Comparison of ENCODE assay signal across 14 cellular contexts in the genomic region with DNA sequence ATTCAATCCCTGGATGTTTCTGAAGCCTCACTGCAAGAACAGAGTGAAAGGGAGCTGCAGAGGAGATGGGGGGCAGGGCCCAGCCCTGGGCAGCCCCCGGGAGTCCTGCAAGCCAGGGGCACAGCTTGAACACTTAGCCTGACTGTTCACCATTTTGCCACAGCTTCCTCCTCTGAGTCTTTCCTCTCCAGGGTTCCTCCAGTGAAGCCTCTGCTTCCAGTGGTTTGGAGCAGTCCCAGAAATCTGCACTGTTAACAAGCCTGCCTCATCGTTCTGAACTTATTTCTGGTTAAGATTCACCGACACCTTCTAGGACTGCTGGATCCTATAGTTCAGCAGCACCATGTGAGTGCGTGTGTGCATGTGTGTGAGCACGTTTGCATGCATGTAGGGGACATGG. TPM values are rescaled to one million over a fixed set of nuclear protein-coding genes. Genes with fewer than 3 reads are reported as not detected.
DNase-seq lines count a peak whose midpoint lies in the region; ATAC-seq and TF ChIP-seq lines count a peak whose summit lies in the region.
"Had no signal": no experiment of that assay in that cellular context is flagged by ENCODE, and none has a peak within 500 bp of the region (broad histone marks: within the 10 kb centered on the region; RNA-seq: fewer than 3 reads in every experiment).

No MANE protein-coding gene starts in this region.

- no TSS peak for BruUV-seq in PC-3 (replicated peaks; lab: Mats Ljungman, UMichigan)

- intact Hi-C loops in PC-3 (cut with micrococcal nuclease) = no loop called here
- intact Hi-C loops in sciatic nerve (cut with DNase I) = no loop called here

- TF ChIP-seq CTCF in PC-3 (conservative IDR thresholded peaks at IDR 0.05; ENCODE audit: low read depth, low read length) = no peak
- no peak for TF ChIP-seq CTCF in fibroblast of mammary gland (conservative IDR thresholded peaks at IDR 0.05; ENCODE audit: control insufficient read depth, insufficient read depth, low read depth, low read length)

- no peaks in the 10 kb centered on the region for H3K9me3 ChIP-seq in PC-3 (ENCODE audit: low read length)

- ATAC-seq in PC-3 (peak; percentile 24; the same call in 1 of the 2 replicates), sciatic nerve (peak; percentile 7), HG02840 (IDR thresholded peaks at IDR 0.05; ENCODE audit: low FRiP score, unreplicated experiment) (no peak), HG03196 (IDR thresholded peaks at IDR 0.05; ENCODE audit: unreplicated experiment) (no peak), GM18520 (IDR thresholded peaks at IDR 0.05; ENCODE audit: unreplicated experiment) (no peak)
- ATAC-seq: activated CD4-positive, CD25-positive, alpha-beta regulatory T cell treated with anti-CD3 and anti-CD28 coated beads, Interleukin-2, amount 50 U/mL, for 24 hours had no signal

- H3K4me1 ChIP-seq in PC-3 (ENCODE audit: insufficient read depth, low read length) = peaks cover 3% of the 10 kb centered on the region; the same call in 1 of the 2 replicates
- H3K4me1 ChIP-seq: foreskin keratinocyte had no signal

- H3K4me2 ChIP-seq in PC-3 (ENCODE audit: low read length) = no peak overlapping the region

- CTCF ChIA-PET in PC-3 (lab: Charles Lee) = no interaction called here

- DNase-seq in EH (ENCODE audit: low read depth) (peak; percentile 73), PC-3 (no peak), fibroblast of mammary gland (ENCODE audit: low read depth) (peak; percentile 64), sciatic nerve (ENCODE audit: low spot score) (no peak)
- DNase-seq: foreskin keratinocyte, MV-4-11, naive B cell, NCI-H2081 treated with DMSO at 0.1 percent for 48 hours, NCI-H748 treated with DMSO at 0.1 percent for 48 hours had no signal

- no peaks in the 10 kb centered on the region for H4K20me1 ChIP-seq in PC-3 (ENCODE audit: low read length)

- H3K9ac ChIP-seq in PC-3 (ENCODE audit: low read length) = no peak overlapping the region

- H3K4me3 ChIP-seq in PC-3 (ENCODE audit: low read length) (no peak overlapping the region), fibroblast of mammary gland (ENCODE audit: control insufficient read depth, low read depth, low read length) (no peak overlapping the region)

- H3K27me3 ChIP-seq in PC-3 (ENCODE audit: low read length) = no peaks in the 10 kb centered on the region

- no peaks in the 10 kb centered on the region for H3F3A ChIP-seq in PC-3 (ENCODE audit: low read length, unreplicated experiment)

- no peak overlapping the region for H3K27ac ChIP-seq in PC-3 (ENCODE audit: low read length)
- H3K27ac ChIP-seq: foreskin keratinocyte, RWPE1 had no signal

- POLR2A ChIA-PET in PC-3 (lab: Charles Lee; ENCODE audit: unreplicated experiment) = no interaction called here

- no peaks in the 10 kb centered on the region for H3K79me2 ChIP-seq in PC-3 (ENCODE audit: low read length)

- no peak overlapping the region for H2AFZ ChIP-seq in PC-3 (ENCODE audit: low read length)

- no peaks in the 10 kb centered on the region for H3K9me2 ChIP-seq in PC-3 (replicated peaks; ENCODE audit: low read length)

- no peaks in the 10 kb centered on the region for H3K36me3 ChIP-seq in PC-3 (ENCODE audit: low read depth, low read length)

RNA-seq across cellular contexts. Expression of a gene that starts 24.5 kb away (rescaled TPM):
- total RNA-seq in PC-3 (2014; rRNA removed) = 103 and 122 TPM in 2 replicates
- 113 TPM for total RNA-seq in sciatic nerve

Comparison
In these comparisons a context has a peak if more than half of its experiments do, and no peak if none do; other contexts are left out.
1. DNase-seq: peak in EH (single experiment) and fibroblast of mammary gland (single experiment); none in PC-3 (single experiment) and sciatic nerve (single experiment).
2. ATAC-seq: peak in PC-3 (single experiment) and sciatic nerve (single experiment); none in HG02840 (single experiment), HG03196 (single experiment) and GM18520 (single experiment).